ENCODE assay signal across 30 cellular contexts in genomic region chr20:6160736-6161135, GRCh38. TPM values are rescaled to one million over a fixed set of nuclear protein-coding genes. Genes with fewer than 3 reads are reported as not detected.
"Had no signal": no experiment of that assay in that cellular context is flagged by ENCODE, and none has a peak within 500 bp of the region (broad histone marks: within the 10 kb centered on the region; RNA-seq: fewer than 3 reads in every experiment).

No MANE protein-coding gene starts in this region.

- H3K36me3 Mint-ChIP-seq: activated naive CD4-positive, alpha-beta T cell treated with anti-CD3 and anti-CD28 coated beads, Interleukin-2, amount 10 ng/mL, durations not matched to agents 7 days and 5 days; activated naive CD8-positive, alpha-beta T cell treated with anti-CD3 and anti-CD28 coated beads, Interleukin-2, amount 10 ng/mL, durations not matched to agents 7 days and 5 days; brain had no signal

- DNase-seq: activated CD4-positive, alpha-beta memory T cell treated with anti-CD3 and anti-CD28 coated beads, Interleukin-2, amount 10 ng/mL, durations not matched to agents 7 days and 5 days; activated CD4-positive, alpha-beta T cell treated with anti-CD3 and anti-CD28 coated beads for 36 hours; activated CD4-positive, alpha-beta T cell treated with anti-CD3 and anti-CD28 coated beads, Interleukin-2, amount 10 ng/mL, durations not matched to agents 24 days and 14 days; activated CD4-positive, CD25-positive, alpha-beta regulatory T cell; activated CD4-positive, CD25-positive, alpha-beta regulatory T cell treated with anti-CD3 and anti-CD28 coated beads, Interleukin-2, amount 50 U/mL, for 72 hours; activated CD8-positive, alpha-beta memory T cell treated with anti-CD3 and anti-CD28 coated beads, Interleukin-2, amount 50 U/mL, for 48 hours; activated gamma-delta T cell; activated naive CD4-positive, alpha-beta T cell; activated naive CD4-positive, alpha-beta T cell treated with anti-CD3 and anti-CD28 coated beads, Interleukin-2, amount 10 ng/mL, durations not matched to agents 7 days and 5 days; activated naive CD8-positive, alpha-beta T cell treated with anti-CD3 and anti-CD28 coated beads, Interleukin-2, amount 10 ng/mL, durations not matched to agents 7 days and 5 days; activated T-cell treated with anti-CD3 and anti-CD28 coated beads for 4 hours; activated T-cell treated with anti-CD3 and anti-CD28 coated beads, Interleukin-2, amount 50 U/mL, for 24 hours; activated T-cell treated with anti-CD3 and anti-CD28 coated beads, Interleukin-2, amount 50 U/mL, for 72 hours; central memory CD4-positive, alpha-beta T cell; cerebellar nuclear complex; colonic mucosa; effector memory CD4-positive, alpha-beta T cell; endodermal cell; foreskin fibroblast; head of caudate nucleus; hippocampal formation; T1000; WERI-Rb-1 had no signal

- H3K9me3 Mint-ChIP-seq: activated CD4-positive, alpha-beta memory T cell treated with anti-CD3 and anti-CD28 coated beads, Interleukin-2, amount 10 ng/mL, durations not matched to agents 7 days and 5 days; activated CD4-positive, alpha-beta T cell treated with anti-CD3 and anti-CD28 coated beads, Interleukin-2, amount 10 ng/mL, durations not matched to agents 24 days and 14 days; T-helper 2 cell treated with Interferon-gamma antibody and Interleukin-4, amounts not matched to agents 5 μg/mL and 100 μg/mL, for 36 hours had no signal

- H3K4me1 Mint-ChIP-seq: activated CD4-positive, alpha-beta memory T cell treated with anti-CD3 and anti-CD28 coated beads, Interleukin-2, amount 10 ng/mL, durations not matched to agents 7 days and 5 days; activated CD4-positive, alpha-beta T cell treated with anti-CD3 and anti-CD28 coated beads for 36 hours; activated CD4-positive, alpha-beta T cell treated with anti-CD3 and anti-CD28 coated beads, Interleukin-2, amount 10 ng/mL, durations not matched to agents 24 days and 14 days; activated naive CD4-positive, alpha-beta T cell treated with anti-CD3 and anti-CD28 coated beads, Interleukin-2, amount 10 ng/mL, durations not matched to agents 7 days and 5 days; activated naive CD8-positive, alpha-beta T cell treated with anti-CD3 and anti-CD28 coated beads, Interleukin-2, amount 10 ng/mL, durations not matched to agents 7 days and 5 days; endodermal cell had no signal

- ATAC-seq: activated CD4-positive, alpha-beta T cell treated with anti-CD3 and anti-CD28 coated beads for 36 hours; activated naive CD4-positive, alpha-beta T cell treated with anti-CD3 and anti-CD28 coated beads, Interleukin-2, amount 50 U/mL, for 72 hours; activated T-cell treated with anti-CD3 and anti-CD28 coated beads, Interleukin-2, amount 50 U/mL, for 72 hours; esophagus mucosa had no signal

- H3K4me3 Mint-ChIP-seq: activated CD4-positive, alpha-beta memory T cell treated with anti-CD3 and anti-CD28 coated beads, Interleukin-2, amount 10 ng/mL, durations not matched to agents 7 days and 5 days; activated CD4-positive, alpha-beta T cell treated with anti-CD3 and anti-CD28 coated beads for 36 hours; activated CD4-positive, alpha-beta T cell treated with anti-CD3 and anti-CD28 coated beads, Interleukin-2, amount 10 ng/mL, durations not matched to agents 24 days and 14 days; activated naive CD4-positive, alpha-beta T cell treated with anti-CD3 and anti-CD28 coated beads, Interleukin-2, amount 10 ng/mL, durations not matched to agents 7 days and 5 days; activated naive CD8-positive, alpha-beta T cell treated with anti-CD3 and anti-CD28 coated beads, Interleukin-2, amount 10 ng/mL, durations not matched to agents 7 days and 5 days; activated T-cell treated with anti-CD3 and anti-CD28 coated beads, Interleukin-2, amount 50 U/mL, for 24 hours; activated T-cell treated with anti-CD3 and anti-CD28 coated beads, Interleukin-2, amount 50 U/mL, for 72 hours; brain; endodermal cell; T-helper 2 cell treated with Interferon-gamma antibody and Interleukin-4, amounts not matched to agents 5 μg/mL and 100 μg/mL, for 36 hours had no signal

- H3K4me1 ChIP-seq: breast epithelium, colonic mucosa had no signal

- H3K27ac ChIP-seq: ascending aorta, breast epithelium, cardiac muscle cell, colonic mucosa, WERI-Rb-1 had no signal

- H3K27me3 ChIP-seq: ascending aorta, cardiac muscle cell, colonic mucosa had no signal

- H3K36me3 ChIP-seq: ascending aorta, breast epithelium, cardiac muscle cell, colonic mucosa, WERI-Rb-1 had no signal

- H3K4me3 ChIP-seq: ascending aorta, breast epithelium, cardiac muscle cell, colonic mucosa had no signal

- H3K27ac Mint-ChIP-seq: activated CD4-positive, alpha-beta memory T cell treated with anti-CD3 and anti-CD28 coated beads, Interleukin-2, amount 10 ng/mL, durations not matched to agents 7 days and 5 days; activated CD4-positive, alpha-beta T cell treated with anti-CD3 and anti-CD28 coated beads for 36 hours; activated CD4-positive, alpha-beta T cell treated with anti-CD3 and anti-CD28 coated beads, Interleukin-2, amount 10 ng/mL, durations not matched to agents 24 days and 14 days; activated naive CD4-positive, alpha-beta T cell treated with anti-CD3 and anti-CD28 coated beads, Interleukin-2, amount 10 ng/mL, durations not matched to agents 7 days and 5 days; activated naive CD4-positive, alpha-beta T cell treated with anti-CD3 and anti-CD28 coated beads, Interleukin-2, amount 50 U/mL, for 72 hours; activated naive CD8-positive, alpha-beta T cell treated with anti-CD3 and anti-CD28 coated beads, Interleukin-2, amount 10 ng/mL, durations not matched to agents 7 days and 5 days; activated T-cell treated with anti-CD3 and anti-CD28 coated beads, Interleukin-2, amount 50 U/mL, for 24 hours; activated T-cell treated with anti-CD3 and anti-CD28 coated beads, Interleukin-2, amount 50 U/mL, for 72 hours; endodermal cell; T-helper 2 cell treated with Interferon-gamma antibody and Interleukin-4, amounts not matched to agents 5 μg/mL and 100 μg/mL, for 36 hours had no signal

RNA-seq across cellular contexts. Expression of gene FERMT1, which starts 37.9 kb away (rescaled TPM):
- total RNA-seq: activated CD4-positive, alpha-beta memory T cell treated with anti-CD3 and anti-CD28 coated beads, Interleukin-2, amount 10 ng/mL, durations not matched to agents 7 days and 5 days; activated naive CD8-positive, alpha-beta T cell treated with anti-CD3 and anti-CD28 coated beads, Interleukin-2, amount 10 ng/mL, durations not matched to agents 7 days and 5 days had no signal
